In genomic region chr1:53622531-53622930, GRCh38 we compare ENCODE assay signal across 22 cellular contexts.
"Had no signal": no experiment of that assay in that cellular context is flagged by ENCODE, and none has a peak within 500 bp of the region (broad histone marks: within the 10 kb centered on the region; RNA-seq: fewer than 3 reads in every experiment).

No MANE protein-coding gene starts in this region.

- H3K27ac Mint-ChIP-seq: activated naive CD8-positive, alpha-beta T cell treated with anti-CD3 and anti-CD28 coated beads for 36 hours; activated T-helper 17 cell treated with anti-CD3 and anti-CD28 coated beads, Interleukin-2, amount 50 U/mL, for 72 hours; nephron progenitor cell; stimulated activated naive CD8-positive, alpha-beta T cell treated with anti-CD3 and anti-CD28 coated beads, Interleukin-15, amount 100 ng/mL, for 72 hours had no signal

- H3K4me3 Mint-ChIP-seq: activated naive CD8-positive, alpha-beta T cell treated with anti-CD3 and anti-CD28 coated beads for 36 hours; activated T-helper 17 cell treated with anti-CD3 and anti-CD28 coated beads, Interleukin-2, amount 50 U/mL, for 72 hours; nephron progenitor cell; stimulated activated naive CD8-positive, alpha-beta T cell treated with anti-CD3 and anti-CD28 coated beads, Interleukin-15, amount 100 ng/mL, for 72 hours had no signal

- H3K4me1 ChIP-seq: body of pancreas, colonic mucosa, left lung, upper lobe of left lung had no signal

- H3K9me3 ChIP-seq: body of pancreas, colonic mucosa, left lung, suprapubic skin, upper lobe of left lung had no signal

- H3K4me3 ChIP-seq: body of pancreas, colonic mucosa, left lung, skin epidermis, suprapubic skin, upper lobe of left lung had no signal

- H3K36me3 Mint-ChIP-seq: activated naive CD8-positive, alpha-beta T cell treated with anti-CD3 and anti-CD28 coated beads for 36 hours had no signal

- H3K9me3 Mint-ChIP-seq: activated naive CD8-positive, alpha-beta T cell treated with anti-CD3 and anti-CD28 coated beads for 36 hours; activated T-helper 17 cell treated with anti-CD3 and anti-CD28 coated beads, Interleukin-2, amount 50 U/mL, for 72 hours; nephron progenitor cell; stimulated activated naive CD8-positive, alpha-beta T cell treated with anti-CD3 and anti-CD28 coated beads, Interleukin-15, amount 100 ng/mL, for 72 hours had no signal

- H3K27ac ChIP-seq: body of pancreas, colonic mucosa, left lung, skin epidermis, suprapubic skin, upper lobe of left lung had no signal

- ATAC-seq: activated CD4-positive, CD25-positive, alpha-beta regulatory T cell treated with anti-CD3 and anti-CD28 coated beads, Interleukin-2, amount 50 U/mL, for 24 hours; activated T-helper 17 cell treated with anti-CD3 and anti-CD28 coated beads, Interleukin-2, amount 50 U/mL, for 72 hours; body of pancreas; left lung; stimulated activated naive CD8-positive, alpha-beta T cell treated with anti-CD3 and anti-CD28 coated beads, Interleukin-15, amount 100 ng/mL, for 72 hours had no signal

- H3K4me1 Mint-ChIP-seq: activated naive CD8-positive, alpha-beta T cell treated with anti-CD3 and anti-CD28 coated beads for 36 hours; activated T-helper 17 cell treated with anti-CD3 and anti-CD28 coated beads, Interleukin-2, amount 50 U/mL, for 72 hours; stimulated activated naive CD8-positive, alpha-beta T cell treated with anti-CD3 and anti-CD28 coated beads, Interleukin-15, amount 100 ng/mL, for 72 hours had no signal

- H3K27me3 ChIP-seq: body of pancreas, colonic mucosa, left lung, suprapubic skin, upper lobe of left lung had no signal

- DNase-seq: activated CD4-positive, alpha-beta T cell treated with anti-CD3 and anti-CD28 coated beads, Interleukin-2, amount 50 U/mL, for 1 hour; activated naive CD4-positive, alpha-beta T cell; activated naive CD8-positive, alpha-beta T cell treated with anti-CD3 and anti-CD28 coated beads for 36 hours; activated T-cell treated with anti-CD3 and anti-CD28 coated beads, Interleukin-2, amount 50 U/mL, for 1 hour; amniotic stem cell; caudate nucleus; colonic mucosa; hypothalamus; left lung; nephron progenitor cell; nucleus accumbens; retina; stimulated activated CD4-positive, alpha-beta T cell treated with anti-CD3 and anti-CD28 coated beads, Interleukin-15, amount 100 ng/mL, for 24 hours; stimulated activated CD4-positive, alpha-beta T cell treated with anti-CD3 and anti-CD28 coated beads, Interleukin-2, amount 100 ng/mL, for 48 hours; stimulated activated naive CD8-positive, alpha-beta T cell treated with anti-CD3 and anti-CD28 coated beads, Interleukin-15, amount 100 ng/mL, for 72 hours had no signal

- FAIRE-seq: keratinocyte had no signal

- H3K27me3 Mint-ChIP-seq: activated naive CD8-positive, alpha-beta T cell treated with anti-CD3 and anti-CD28 coated beads for 36 hours; stimulated activated naive CD8-positive, alpha-beta T cell treated with anti-CD3 and anti-CD28 coated beads, Interleukin-15, amount 100 ng/mL, for 72 hours had no signal

- H3K36me3 ChIP-seq: colonic mucosa, left lung, suprapubic skin, upper lobe of left lung had no signal
